In genomic region chr6:154868143-154868594, GRCh38 we compare ENCODE assay signal across 8 cellular contexts.
A peak's percentile ranks its signal among the peaks of the same experiment; 100 is the strongest.
DNase-seq lines count a peak whose midpoint lies in the region; ATAC-seq and TF ChIP-seq lines count a peak whose summit lies in the region.

No MANE protein-coding gene starts in this region.

- TF ChIP-seq EP300 in esophagus muscularis mucosa (IDR thresholded peaks at IDR 0.05), result no peak

- H3K4me1 ChIP-seq in esophagus muscularis mucosa (peaks cover 0 to 7% (median 5%) of the 10 kb centered on the region in 4 donors), osteoblast (ENCODE audit: insufficient read depth, low read length) (peaks cover 4% of the 10 kb centered on the region)

- no peak overlapping the region for H3K4me2 ChIP-seq in osteoblast (ENCODE audit: insufficient read depth, low read length)

- H3K27ac ChIP-seq in esophagus muscularis mucosa (replicated peaks in 1 of 4) (no peak overlapping the region), osteoblast (ENCODE audit: low read depth, low read length) (no peak overlapping the region)

- peaks cover 14% of the 10 kb centered on the region for H3K79me2 ChIP-seq in osteoblast (ENCODE audit: insufficient read depth, low read length)

- no peak overlapping the region for H3K4me3 ChIP-seq in esophagus muscularis mucosa
- H3K4me3 ChIP-seq in osteoblast (ENCODE audit: insufficient read depth, low read length), result no peak overlapping the region

- no peak for ATAC-seq in HG03196 (IDR thresholded peaks at IDR 0.05; ENCODE audit: unreplicated experiment)

- H4K20me1 ChIP-seq in osteoblast (ENCODE audit: insufficient read depth, low read length), result peaks cover 12% of the 10 kb centered on the region

- WGBS in esophagus muscularis mucosa, result 40% methylated on average over 6 of the region's 6 CpGs

- intact Hi-C loops in esophagus muscularis mucosa (cut with DNase I) (loop anchor here (5.0 kb wide), 1 partner anchor 304 kb away; no protein-coding TSS in a partner anchor), posterior vena cava (cut with DNase I) (loop anchor here in 1 of 2 donors (10.0 kb wide), 1 partner anchor 307 kb away; no protein-coding TSS in a partner anchor)

- no peak for TF ChIP-seq POLR2A in esophagus muscularis mucosa (IDR thresholded peaks at IDR 0.05; ENCODE audit: low read depth)

- H3K36me3 ChIP-seq in esophagus muscularis mucosa (no peaks in the 10 kb centered on the region), osteoblast (ENCODE audit: insufficient read depth, low read length) (no peaks in the 10 kb centered on the region)

- H2AFZ ChIP-seq in osteoblast (ENCODE audit: low read length), result no peak overlapping the region

- peak; percentile 48 for DNase-seq in D341Med (ENCODE audit: low spot score)
- peak; percentile 20 for DNase-seq in HS-27A (ENCODE audit: low read depth)
- peak; percentile 50 for DNase-seq in RPMI7951 (ENCODE audit: low read depth)
- no peak for DNase-seq in esophagus muscularis mucosa (ENCODE audit: extremely low spot score)
- peak; percentile 76 for DNase-seq in osteoblast (ENCODE audit: insufficient read length, low spot score, missing footprints)
- DNase-seq in posterior vena cava (ENCODE audit: low spot score), result no peak
- no peak for DNase-seq in occipital lobe (lab: John Stamatoyannopoulos, UW)

- TF ChIP-seq CTCF in esophagus muscularis mucosa (IDR thresholded peaks at IDR 0.05) (peak; percentile 62 to 77 (median 64)), osteoblast (IDR thresholded peaks at IDR 0.05; ENCODE audit: extremely low read depth, low read depth, low read length) (peak; percentile 74)

- no peaks in the 10 kb centered on the region for H3K27me3 ChIP-seq in esophagus muscularis mucosa
- H3K27me3 ChIP-seq in osteoblast (ENCODE audit: insufficient read depth, low read length), result no peaks in the 10 kb centered on the region

- no peaks in the 10 kb centered on the region for H3K9me3 ChIP-seq in esophagus muscularis mucosa
- no peaks in the 10 kb centered on the region for H3K9me3 ChIP-seq in osteoblast (ENCODE audit: low read depth, low read length)

Comparison
In these comparisons a context has a peak if more than half of its experiments do, and no peak if none do; other contexts are left out.
1. DNase-seq: peak in D341Med (single experiment), HS-27A (single experiment), RPMI7951 (single experiment) and osteoblast (single experiment); none in esophagus muscularis mucosa (single experiment), posterior vena cava (single experiment) and occipital lobe (single experiment).